ENCODE assay signal across 8 cellular contexts in the genomic region with DNA sequence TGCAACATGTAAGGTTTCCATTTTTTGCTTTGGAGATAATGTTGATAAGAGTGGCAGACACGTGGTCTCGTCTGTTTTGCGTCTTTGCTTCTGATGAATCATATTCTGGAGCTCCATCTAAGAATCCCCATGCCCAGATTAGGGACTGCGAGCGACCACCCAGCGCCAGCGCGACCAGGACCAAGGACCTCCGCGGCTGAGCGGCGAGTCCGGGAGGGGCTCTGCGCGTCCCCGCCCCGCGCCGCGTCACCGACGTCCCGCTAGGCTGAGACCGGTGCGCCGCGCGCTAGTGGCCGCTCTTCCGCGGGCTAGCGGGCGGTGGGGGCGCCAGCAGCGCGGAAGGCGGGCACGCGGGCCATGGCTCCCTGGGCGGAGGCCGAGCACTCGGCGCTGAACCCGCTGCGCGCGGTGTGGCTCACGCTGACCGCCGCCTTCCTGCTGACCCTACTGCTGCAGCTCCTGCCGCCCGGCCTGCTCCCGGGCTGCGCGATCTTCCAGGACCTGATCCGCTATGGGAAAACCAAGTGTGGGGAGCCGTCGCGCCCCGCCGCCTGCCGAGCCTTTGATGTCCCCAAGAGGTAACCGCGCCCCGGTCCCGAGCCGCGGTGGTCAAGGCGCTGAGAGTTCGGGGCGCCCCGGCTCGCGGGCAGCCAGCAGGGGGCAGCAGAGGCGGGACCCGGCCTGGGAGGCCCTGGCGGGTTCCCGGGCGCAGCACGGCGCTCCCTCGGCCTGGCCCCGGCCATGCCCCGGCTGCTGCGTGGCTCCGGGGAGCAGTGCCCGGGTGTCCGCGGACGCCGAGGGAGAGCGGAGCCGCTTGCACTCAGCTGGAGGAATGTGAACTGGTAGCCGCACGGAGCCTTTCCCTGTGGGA. TPM values are rescaled to one million over a fixed set of nuclear protein-coding genes. Genes with fewer than 3 reads are reported as not detected.
DNase-seq lines count a peak whose midpoint lies in the region; ATAC-seq lines count a peak whose summit lies in the region.

Gene SRD5A3, plus strand, starts transcription at position 263 of the 871 bp plus-strand sequence. Its CDS starts 95 bp downstream, at position 358.

- peak; percentile 55 to 71 for DNase-seq in AML-193 (lab: John Stamatoyannopoulos, UW)
- peak; percentile 62 for DNase-seq in NCI-H345 (lab: John Stamatoyannopoulos, UW)
- DNase-seq in activated CD4-positive, CD25-positive, alpha-beta regulatory T cell treated with anti-CD3 and anti-CD28 coated beads, Interleukin-2, amount 50 U/mL, for 72 hours = peak; percentile 95
- peak; percentile 89 for DNase-seq in cerebellum (ENCODE audit: low spot score)
- DNase-seq in kidney glomerular epithelial cell (lab: John Stamatoyannopoulos, UW) = peak; percentile 87
- peak; percentile 55 to 79 (median 74) for DNase-seq in stimulated activated CD4-positive, alpha-beta T cell treated with anti-CD3 and anti-CD28 coated beads, Interleukin-1b, Interleukin-23, amount 100 ng/mL, for 24 hours (ENCODE audit: low read depth in 4 of 4, low spot score in 1 of 4)

- ATAC-seq in GM18907 (IDR thresholded peaks at IDR 0.05; ENCODE audit: unreplicated experiment) = peak; percentile 97
- peak; percentile 97 for ATAC-seq in HG03135 (IDR thresholded peaks at IDR 0.05; ENCODE audit: unreplicated experiment)

RNA-seq across cellular contexts. Expression of gene SRD5A3, which starts in this region (rescaled TPM):
- total RNA-seq in cerebellum = 4.4 TPM

Comparison
In these comparisons a context has a peak if more than half of its experiments do, and no peak if none do; other contexts are left out.
1. Peak in every context shown above with its lines: DNase-seq and ATAC-seq.